In the genomic region with DNA sequence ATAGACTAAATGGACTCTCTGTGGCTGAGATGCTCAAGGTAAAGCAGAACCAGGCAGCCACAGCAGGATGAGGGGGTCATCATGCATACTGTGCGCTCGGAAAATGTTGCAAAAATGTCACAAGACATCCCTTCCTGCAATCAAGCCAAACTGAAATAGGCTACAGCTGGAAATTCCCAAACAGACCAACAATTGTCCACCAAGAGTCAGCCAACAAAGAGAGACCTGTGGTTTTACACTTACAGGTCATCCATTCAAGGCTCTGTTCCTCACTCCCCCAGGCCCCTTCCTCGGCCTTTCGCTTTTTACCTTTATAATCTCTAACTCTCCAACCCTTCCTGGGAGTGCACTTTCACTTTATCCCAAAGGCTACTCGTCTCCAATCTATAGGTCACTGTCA, we compare ENCODE assay signal across 1 cellular context.
TF ChIP-seq lines count a peak whose summit lies in the region.

No MANE protein-coding gene starts in this region.

TF ChIP-seq in GM12878, 131 proteins besides CTCF, POLR2A, EP300 and RAD21:
- TF ChIP-seq YY1 (IDR thresholded peaks at IDR 0.05; ENCODE audit: low read depth, low read length) (no peak), BCL11A (IDR thresholded peaks at IDR 0.05; ENCODE audit: low read depth, low read length) (no peak), JUNB (IDR thresholded peaks at IDR 0.05) (no peak), EED (IDR thresholded peaks at IDR 0.05; ENCODE audit: low read depth) (no peak), ZNF24 (IDR thresholded peaks at IDR 0.05) (no peak), CBX3 (IDR thresholded peaks at IDR 0.05; ENCODE audit: borderline replicate concordance, low read depth) (no peak), TAF1 (IDR thresholded peaks at IDR 0.05; ENCODE audit: borderline replicate concordance, low read depth, low read length) (no peak), PAX8 (IDR thresholded peaks at IDR 0.05) (no peak), CBX5 (IDR thresholded peaks at IDR 0.05; ENCODE audit: low read depth) (no peak)
- TF ChIP-seq, protein P1, sequence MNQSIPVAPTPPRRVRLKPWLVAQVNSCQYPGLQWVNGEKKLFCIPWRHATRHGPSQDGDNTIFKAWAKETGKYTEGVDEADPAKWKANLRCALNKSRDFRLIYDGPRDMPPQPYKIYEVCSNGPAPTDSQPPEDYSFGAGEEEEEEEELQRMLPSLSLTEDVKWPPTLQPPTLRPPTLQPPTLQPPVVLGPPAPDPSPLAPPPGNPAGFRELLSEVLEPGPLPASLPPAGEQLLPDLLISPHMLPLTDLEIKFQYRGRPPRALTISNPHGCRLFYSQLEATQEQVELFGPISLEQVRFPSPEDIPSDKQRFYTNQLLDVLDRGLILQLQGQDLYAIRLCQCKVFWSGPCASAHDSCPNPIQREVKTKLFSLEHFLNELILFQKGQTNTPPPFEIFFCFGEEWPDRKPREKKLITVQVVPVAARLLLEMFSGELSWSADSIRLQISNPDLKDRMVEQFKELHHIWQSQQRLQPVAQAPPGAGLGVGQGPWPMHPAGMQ (IDR thresholded peaks at IDR 0.05; ENCODE audit: borderline replicate concordance): no peak
- TF ChIP-seq, protein P2, sequence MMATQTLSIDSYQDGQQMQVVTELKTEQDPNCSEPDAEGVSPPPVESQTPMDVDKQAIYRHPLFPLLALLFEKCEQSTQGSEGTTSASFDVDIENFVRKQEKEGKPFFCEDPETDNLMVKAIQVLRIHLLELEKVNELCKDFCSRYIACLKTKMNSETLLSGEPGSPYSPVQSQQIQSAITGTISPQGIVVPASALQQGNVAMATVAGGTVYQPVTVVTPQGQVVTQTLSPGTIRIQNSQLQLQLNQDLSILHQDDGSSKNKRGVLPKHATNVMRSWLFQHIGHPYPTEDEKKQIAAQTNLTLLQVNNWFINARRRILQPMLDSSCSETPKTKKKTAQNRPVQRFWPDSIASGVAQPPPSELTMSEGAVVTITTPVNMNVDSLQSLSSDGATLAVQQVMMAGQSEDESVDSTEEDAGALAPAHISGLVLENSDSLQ (IDR thresholded peaks at IDR 0.05): no peak
- TF ChIP-seq, protein P3, sequence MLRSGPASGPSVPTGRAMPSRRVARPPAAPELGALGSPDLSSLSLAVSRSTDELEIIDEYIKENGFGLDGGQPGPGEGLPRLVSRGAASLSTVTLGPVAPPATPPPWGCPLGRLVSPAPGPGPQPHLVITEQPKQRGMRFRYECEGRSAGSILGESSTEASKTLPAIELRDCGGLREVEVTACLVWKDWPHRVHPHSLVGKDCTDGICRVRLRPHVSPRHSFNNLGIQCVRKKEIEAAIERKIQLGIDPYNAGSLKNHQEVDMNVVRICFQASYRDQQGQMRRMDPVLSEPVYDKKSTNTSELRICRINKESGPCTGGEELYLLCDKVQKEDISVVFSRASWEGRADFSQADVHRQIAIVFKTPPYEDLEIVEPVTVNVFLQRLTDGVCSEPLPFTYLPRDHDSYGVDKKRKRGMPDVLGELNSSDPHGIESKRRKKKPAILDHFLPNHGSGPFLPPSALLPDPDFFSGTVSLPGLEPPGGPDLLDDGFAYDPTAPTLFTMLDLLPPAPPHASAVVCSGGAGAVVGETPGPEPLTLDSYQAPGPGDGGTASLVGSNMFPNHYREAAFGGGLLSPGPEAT (IDR thresholded peaks at IDR 0.05; ENCODE audit: low read depth): no peak
- TF ChIP-seq, protein P4, sequence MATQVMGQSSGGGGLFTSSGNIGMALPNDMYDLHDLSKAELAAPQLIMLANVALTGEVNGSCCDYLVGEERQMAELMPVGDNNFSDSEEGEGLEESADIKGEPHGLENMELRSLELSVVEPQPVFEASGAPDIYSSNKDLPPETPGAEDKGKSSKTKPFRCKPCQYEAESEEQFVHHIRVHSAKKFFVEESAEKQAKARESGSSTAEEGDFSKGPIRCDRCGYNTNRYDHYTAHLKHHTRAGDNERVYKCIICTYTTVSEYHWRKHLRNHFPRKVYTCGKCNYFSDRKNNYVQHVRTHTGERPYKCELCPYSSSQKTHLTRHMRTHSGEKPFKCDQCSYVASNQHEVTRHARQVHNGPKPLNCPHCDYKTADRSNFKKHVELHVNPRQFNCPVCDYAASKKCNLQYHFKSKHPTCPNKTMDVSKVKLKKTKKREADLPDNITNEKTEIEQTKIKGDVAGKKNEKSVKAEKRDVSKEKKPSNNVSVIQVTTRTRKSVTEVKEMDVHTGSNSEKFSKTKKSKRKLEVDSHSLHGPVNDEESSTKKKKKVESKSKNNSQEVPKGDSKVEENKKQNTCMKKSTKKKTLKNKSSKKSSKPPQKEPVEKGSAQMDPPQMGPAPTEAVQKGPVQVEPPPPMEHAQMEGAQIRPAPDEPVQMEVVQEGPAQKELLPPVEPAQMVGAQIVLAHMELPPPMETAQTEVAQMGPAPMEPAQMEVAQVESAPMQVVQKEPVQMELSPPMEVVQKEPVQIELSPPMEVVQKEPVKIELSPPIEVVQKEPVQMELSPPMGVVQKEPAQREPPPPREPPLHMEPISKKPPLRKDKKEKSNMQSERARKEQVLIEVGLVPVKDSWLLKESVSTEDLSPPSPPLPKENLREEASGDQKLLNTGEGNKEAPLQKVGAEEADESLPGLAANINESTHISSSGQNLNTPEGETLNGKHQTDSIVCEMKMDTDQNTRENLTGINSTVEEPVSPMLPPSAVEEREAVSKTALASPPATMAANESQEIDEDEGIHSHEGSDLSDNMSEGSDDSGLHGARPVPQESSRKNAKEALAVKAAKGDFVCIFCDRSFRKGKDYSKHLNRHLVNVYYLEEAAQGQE (IDR thresholded peaks at IDR 0.05; ENCODE audit: low read depth, low read length): no peak
TF ChIP-seq in GM12878: peak in this region for 0.
